In genomic region chr5:32197032-32197431, GRCh38 we compare ENCODE assay signal across 28 cellular contexts.
"Had no signal": no experiment of that assay in that cellular context is flagged by ENCODE, and none has a peak within 500 bp of the region (broad histone marks: within the 10 kb centered on the region; RNA-seq: fewer than 3 reads in every experiment).

No MANE protein-coding gene starts in this region.

- H3K4me2 ChIP-seq: hepatocyte, neural progenitor cell had no signal

- H3K79me2 ChIP-seq: hepatocyte had no signal

- H3K27me3 ChIP-seq: hepatocyte, left lung, neural progenitor cell, sigmoid colon, spleen, testis, tibial artery, upper lobe of left lung had no signal

- H3K9me3 Mint-ChIP-seq: effector memory CD8-positive, alpha-beta T cell; mesothelial cell of epicardium; naive thymus-derived CD4-positive, alpha-beta T cell; nephron; neural progenitor cell; stimulated activated memory B cell treated with anti-CD40 and anti-IgM and Interleukin-4, amounts not matched to agents 10 μg/mL and 1 μg/mL and 100 μg/mL, for 72 hours had no signal

- H3K4me3 ChIP-seq: coronary artery, hepatocyte, left lung, mucosa of descending colon, neural progenitor cell, prostate gland, sigmoid colon, skin epidermis, spleen, testis, tibial artery, upper lobe of left lung had no signal

- H3K9me3 ChIP-seq: left lung, mucosa of descending colon, prostate gland, sigmoid colon, spleen, testis, tibial artery, upper lobe of left lung had no signal

- H3K4me3 Mint-ChIP-seq: effector memory CD8-positive, alpha-beta T cell; mesothelial cell of epicardium; naive thymus-derived CD4-positive, alpha-beta T cell; nephron; neural progenitor cell; stimulated activated memory B cell treated with anti-CD40 and anti-IgM and Interleukin-4, amounts not matched to agents 10 μg/mL and 1 μg/mL and 100 μg/mL, for 72 hours had no signal

- H3K36me3 Mint-ChIP-seq: mesothelial cell of epicardium; naive thymus-derived CD4-positive, alpha-beta T cell; neural progenitor cell; stimulated activated memory B cell treated with anti-CD40 and anti-IgM and Interleukin-4, amounts not matched to agents 10 μg/mL and 1 μg/mL and 100 μg/mL, for 72 hours had no signal

- H3K4me1 Mint-ChIP-seq: neural progenitor cell had no signal

- ATAC-seq: effector memory CD8-positive, alpha-beta T cell; esophagus mucosa; left cardiac atrium; left lung; mucosa of descending colon; naive thymus-derived CD4-positive, alpha-beta T cell; right cardiac atrium; stimulated activated memory B cell treated with anti-CD40 and anti-IgM and Interleukin-4, amounts not matched to agents 10 μg/mL and 1 μg/mL and 100 μg/mL, for 72 hours; stimulated activated naive CD8-positive, alpha-beta T cell treated with anti-CD3 and anti-CD28 coated beads, Interleukin-15, Interleukin-2, amounts not matched to agents 100 U/mL and 50 U/mL, for 24 hours had no signal

- H3K4me1 ChIP-seq: neural progenitor cell, prostate gland had no signal

- H2AFZ ChIP-seq: hepatocyte, neural progenitor cell had no signal

- DNase-seq: dermis blood vessel endothelial cell; effector memory CD8-positive, alpha-beta T cell; head of caudate nucleus; kidney; left cardiac atrium; left lung; mesenchymal stem cell; mucosa of descending colon; naive thymus-derived CD4-positive, alpha-beta T cell; right cardiac atrium; sigmoid colon; stimulated activated CD4-positive, alpha-beta T cell treated with anti-CD3 and anti-CD28 coated beads, Interleukin-4, amount 100 ng/mL, for 4 hours; stimulated activated naive CD8-positive, alpha-beta T cell treated with anti-CD3 and anti-CD28 coated beads, Interleukin-15, Interleukin-2, amounts not matched to agents 100 U/mL and 50 U/mL, for 24 hours; substantia nigra; testis; upper lobe of left lung had no signal

- H3K9ac ChIP-seq: neural progenitor cell had no signal

- H3K27ac ChIP-seq: coronary artery, epithelial cell of prostate, hepatocyte, left lung, neural progenitor cell, prostate gland, skin epidermis, spleen, testis, tibial artery, upper lobe of left lung had no signal

- H3K27ac Mint-ChIP-seq: effector memory CD8-positive, alpha-beta T cell; mesothelial cell of epicardium; naive thymus-derived CD4-positive, alpha-beta T cell; nephron; neural progenitor cell; stimulated activated memory B cell treated with anti-CD40 and anti-IgM and Interleukin-4, amounts not matched to agents 10 μg/mL and 1 μg/mL and 100 μg/mL, for 72 hours had no signal

- H3K36me3 ChIP-seq: left lung, neural progenitor cell, prostate gland, sigmoid colon, spleen, tibial artery, upper lobe of left lung had no signal
